Comparison of ENCODE assay signal across 30 cellular contexts in genomic region chr17:32541640-32542039, GRCh38.
"Had no signal": no experiment of that assay in that cellular context is flagged by ENCODE, and none has a peak within 500 bp of the region (broad histone marks: within the 10 kb centered on the region; RNA-seq: fewer than 3 reads in every experiment).

No MANE protein-coding gene starts in this region.

- H3K9me3 ChIP-seq: Peyer's patch, SK-N-SH had no signal

- H3K9me3 Mint-ChIP-seq: activated naive CD4-positive, alpha-beta T cell treated with anti-CD3 and anti-CD28 coated beads, Interleukin-2, amount 50 U/mL, for 24 hours; activated T-helper 1 cell treated with anti-CD3 and anti-CD28 coated beads, Interleukin-12 subunit alpha, Interleukin-12 subunit beta, Interleukin-2, Interleukin-4 antibody, amounts not matched to agents 30 ng/mL and 10 ng/mL and 1 ng/mL, durations not matched to agents 14 hours and 24 hours and 36 hours; T-helper 2 cell treated with Interferon-gamma antibody and Interleukin-4, amounts not matched to agents 5 μg/mL and 100 μg/mL, for 36 hours had no signal

- H3K4me3 Mint-ChIP-seq: activated CD8-positive, alpha-beta T cell treated with anti-CD3 and anti-CD28 coated beads, Interleukin-2, amount 10 ng/mL, durations not matched to agents 7 days and 5 days; activated naive CD4-positive, alpha-beta T cell treated with anti-CD3 and anti-CD28 coated beads, Interleukin-2, amount 50 U/mL, for 24 hours; activated T-helper 1 cell treated with anti-CD3 and anti-CD28 coated beads, Interleukin-12 subunit alpha, Interleukin-12 subunit beta, Interleukin-2, Interleukin-4 antibody, amounts not matched to agents 30 ng/mL and 10 ng/mL and 1 ng/mL, durations not matched to agents 14 hours and 24 hours and 36 hours; T-helper 2 cell treated with Interferon-gamma antibody and Interleukin-4, amounts not matched to agents 5 μg/mL and 100 μg/mL, for 36 hours had no signal

- H3K4me1 Mint-ChIP-seq: activated naive CD4-positive, alpha-beta T cell treated with anti-CD3 and anti-CD28 coated beads, Interleukin-2, amount 50 U/mL, for 24 hours had no signal

- ATAC-seq: activated CD8-positive, alpha-beta T cell treated with anti-CD3 and anti-CD28 coated beads, Interleukin-2, amount 10 ng/mL, durations not matched to agents 7 days and 5 days; K562 had no signal

- H3K27ac Mint-ChIP-seq: activated CD8-positive, alpha-beta T cell treated with anti-CD3 and anti-CD28 coated beads, Interleukin-2, amount 10 ng/mL, durations not matched to agents 7 days and 5 days; activated naive CD4-positive, alpha-beta T cell treated with anti-CD3 and anti-CD28 coated beads, Interleukin-2, amount 50 U/mL, for 24 hours; activated T-helper 1 cell treated with anti-CD3 and anti-CD28 coated beads, Interleukin-12 subunit alpha, Interleukin-12 subunit beta, Interleukin-2, Interleukin-4 antibody, amounts not matched to agents 30 ng/mL and 10 ng/mL and 1 ng/mL, durations not matched to agents 14 hours and 24 hours and 36 hours; T-helper 2 cell treated with Interferon-gamma antibody and Interleukin-4, amounts not matched to agents 5 μg/mL and 100 μg/mL, for 36 hours had no signal

- H3K4me1 ChIP-seq: Peyer's patch had no signal

- H3K27me3 ChIP-seq: brain microvascular endothelial cell, cardiac muscle cell, Peyer's patch had no signal

- H3K27me3 Mint-ChIP-seq: activated naive CD4-positive, alpha-beta T cell treated with anti-CD3 and anti-CD28 coated beads, Interleukin-2, amount 50 U/mL, for 24 hours had no signal

- H3K36me3 ChIP-seq: brain microvascular endothelial cell, cardiac muscle cell, SJCRH30 had no signal

- DNase-seq: activated CD4-positive, alpha-beta T cell treated with anti-CD3 and anti-CD28 coated beads for 48 hours; activated CD4-positive, alpha-beta T cell treated with anti-CD3 and anti-CD28 coated beads, Interleukin-2, amount 50 U/mL, for 4 hours; activated CD4-positive, CD25-positive, alpha-beta regulatory T cell treated with anti-CD3 and anti-CD28 coated beads, Interleukin-2, amount 50 U/mL, for 72 hours; activated CD8-positive, alpha-beta memory T cell treated with anti-CD3 and anti-CD28 coated beads, Interleukin-2, amount 50 U/mL, for 48 hours; activated CD8-positive, alpha-beta T cell treated with anti-CD3 and anti-CD28 coated beads, Interleukin-2, amount 10 ng/mL, durations not matched to agents 7 days and 5 days; activated effector memory CD4-positive, alpha-beta T cell treated with Interleukin-2 at 50 U/mL for 16 hours; activated naive CD4-positive, alpha-beta T cell; activated T-cell treated with anti-CD3 and anti-CD28 coated beads, Interleukin-2, amount 50 U/mL, for 1 hour; amygdala; brain microvascular endothelial cell; Kasumi-1; NCI-H1105 treated with DMSO at 0.1 percent for 48 hours; NCI-H1436 treated with DMSO at 0.1 percent for 48 hours; NCI-H187; NCI-H2171 treated with DMSO at 0.1 percent for 48 hours; NCI-H226; NCI-H526; NCI-H82; OCI-M1; Peyer's patch; Right ventricle myocardium superior; SJCRH30; SK-N-SH; T-helper 1 cell had no signal

- H3K27ac ChIP-seq: brain microvascular endothelial cell, cardiac muscle cell, Peyer's patch, RWPE1, SJCRH30 had no signal

- H3K36me3 Mint-ChIP-seq: activated naive CD4-positive, alpha-beta T cell treated with anti-CD3 and anti-CD28 coated beads, Interleukin-2, amount 50 U/mL, for 24 hours had no signal

- H3K4me3 ChIP-seq: cardiac muscle cell, K562, Peyer's patch, SJCRH30 had no signal
